8 cellular contexts compared by ENCODE assay signal in the genomic region with DNA sequence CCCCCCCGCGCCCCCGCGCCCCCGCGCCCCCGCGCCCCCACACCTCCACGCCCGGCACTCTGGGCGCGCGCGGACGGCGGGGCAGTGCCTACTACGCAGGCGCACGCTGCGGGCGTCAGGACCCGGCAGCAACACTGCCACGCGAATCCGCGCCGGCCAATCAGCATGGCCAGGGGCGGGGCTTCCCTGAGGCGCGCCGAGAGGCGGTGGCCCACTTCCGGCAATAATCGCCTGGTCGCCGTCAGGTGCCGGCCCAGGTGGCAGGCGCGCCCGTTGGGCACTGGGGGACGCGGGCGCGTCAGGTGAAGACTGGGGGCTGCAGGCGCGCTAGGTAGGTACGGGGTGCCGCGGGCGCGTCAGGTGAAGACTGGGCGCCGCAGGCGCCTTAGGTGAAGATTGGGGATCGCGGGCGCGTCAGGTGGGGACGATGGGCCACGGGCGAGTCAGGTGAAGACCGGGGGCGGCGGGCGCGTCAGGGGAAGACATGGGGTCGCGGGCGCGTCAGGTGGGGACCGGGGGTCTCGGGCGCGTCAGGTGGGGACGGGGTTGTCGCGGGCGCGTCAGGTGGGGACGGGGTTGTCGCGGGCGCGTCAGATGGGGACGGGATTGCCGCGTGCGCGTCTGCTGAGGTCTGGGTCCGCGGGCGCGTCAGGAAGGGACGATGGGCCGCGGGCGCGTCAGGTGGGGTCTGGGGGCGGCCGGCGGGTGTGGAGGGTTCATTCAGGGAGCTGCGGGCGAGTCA.
DNase-seq lines count a peak whose midpoint lies in the region; ATAC-seq and TF ChIP-seq lines count a peak whose summit lies in the region.

No MANE protein-coding gene starts in this region.

- CTCF ChIA-PET in Caco-2 (lab: Charles Lee): no interaction called here

- H3K36me3 ChIP-seq in Caco-2 (ENCODE audit: control insufficient read depth, insufficient read depth, low read length) (no peaks in the 10 kb centered on the region), endodermal cell (ENCODE audit: control insufficient read depth, insufficient read depth, low read length) (no peaks in the 10 kb centered on the region), mesodermal cell (ENCODE audit: control insufficient read depth, insufficient read depth, low read length) (no peaks in the 10 kb centered on the region)

- H3K9me3 Mint-ChIP-seq in Caco-2 (ENCODE audit: unreplicated experiment) (no peaks in the 10 kb centered on the region), endodermal cell (no peaks in the 10 kb centered on the region)

- H3K27ac Mint-ChIP-seq in Caco-2 (ENCODE audit: unreplicated experiment): no peak overlapping the region
- H3K27ac Mint-ChIP-seq in endodermal cell: peak overlapping the region; percentile 44

- no peaks in the 10 kb centered on the region for H3K9me3 ChIP-seq in Caco-2
- H3K9me3 ChIP-seq in endodermal cell (ENCODE audit: control insufficient read depth, low read length): no peaks in the 10 kb centered on the region
- no peaks in the 10 kb centered on the region for H3K9me3 ChIP-seq in mesodermal cell (ENCODE audit: control insufficient read depth, low read length)

- TF ChIP-seq CTCF in Caco-2 (IDR thresholded peaks at IDR 0.05; ENCODE audit: insufficient read depth in 1 of 2, low read depth in 1 of 2, low read length in 1 of 2, severe bottlenecking in 1 of 2, unreplicated experiment in 1 of 2) (no peak), endodermal cell (conservative IDR thresholded peaks at IDR 0.05) (no peak)

- H3K4me1 ChIP-seq in Caco-2: no peaks in the 10 kb centered on the region
- no peaks in the 10 kb centered on the region for H3K4me1 ChIP-seq in endodermal cell (ENCODE audit: control insufficient read depth, insufficient read depth, low read length)
- H3K4me1 ChIP-seq in mesodermal cell (ENCODE audit: control insufficient read depth, insufficient read depth, low read length, poor library complexity, severe bottlenecking): no peaks in the 10 kb centered on the region

- H3K27ac ChIP-seq in endodermal cell (ENCODE audit: low read depth, low read length) (no peak overlapping the region), mesodermal cell (ENCODE audit: low read depth, low read length, severe bottlenecking) (no peak overlapping the region)

- H3K27me3 ChIP-seq in Caco-2 (replicated peaks; ENCODE audit: control insufficient read depth, insufficient read depth, low read length) (no peaks in the 10 kb centered on the region), endodermal cell (ENCODE audit: control insufficient read depth, insufficient read depth, low read length, poor library complexity, severe bottlenecking) (peaks cover 28% of the 10 kb centered on the region)

- 0% methylated on average over 80 of the region's 103 CpGs; no CpG with 5 or more reads in 1 of the 2 experiments for WGBS in endodermal cell (ENCODE audit: insufficient coverage in 1 of 2, insufficient read length in 1 of 2), 2 experiments
- WGBS in mesodermal cell (ENCODE audit: insufficient coverage in 2 of 2), 2 experiments: 0% methylated on average over 26 to 42 of the region's 103 CpGs

- peak overlapping the region; percentile 83 for H3K4me3 Mint-ChIP-seq in Caco-2 (ENCODE audit: unreplicated experiment)
- peak overlapping the region; percentile 85 for H3K4me3 Mint-ChIP-seq in endodermal cell

- no peaks in the 10 kb centered on the region for H3K27me3 Mint-ChIP-seq in Caco-2 (ENCODE audit: insufficient read depth, unreplicated experiment)
- peaks cover 27% of the 10 kb centered on the region for H3K27me3 Mint-ChIP-seq in endodermal cell (ENCODE audit: insufficient read depth)

- H3K9ac ChIP-seq in endodermal cell (ENCODE audit: extremely low read depth, low read length, poor library complexity, severe bottlenecking): no peak overlapping the region

- peak; percentile 82 for ATAC-seq in GM21367 (IDR thresholded peaks at IDR 0.05; ENCODE audit: unreplicated experiment)

- peak; percentile 87 to 91 for DNase-seq in Caco-2
- DNase-seq in HT1080 (ENCODE audit: low read depth): peak; percentile 78
- DNase-seq in NOMO-1 (lab: John Stamatoyannopoulos, UW; ENCODE audit: unreplicated experiment in 2 of 2): peak; percentile 73 to 85
- DNase-seq in activated CD8-positive, alpha-beta memory T cell treated with anti-CD3 and anti-CD28 coated beads for 48 hours (ENCODE audit: low read depth in 2 of 3, low spot score in 2 of 3): peak; percentile 67 to 88 (median 68)
- DNase-seq in endodermal cell: peak; percentile 97
- DNase-seq in stimulated activated CD8-positive, alpha-beta memory T cell treated with anti-CD3 and anti-CD28 coated beads, Interleukin-15, amount 100 ng/mL, for 4 hours (ENCODE audit: low read depth in 2 of 2): peak; percentile 86 to 90

- H3K4me3 ChIP-seq in Caco-2 (ENCODE audit: low read depth, low read length) (peak overlapping the region; percentile 71), endodermal cell (ENCODE audit: low read length) (peak overlapping the region; percentile 70), mesodermal cell (ENCODE audit: extremely low read depth, insufficient read depth, low read length, poor library complexity, severe bottlenecking) (peak overlapping the region; percentile 72)

- intact Hi-C loops in Caco-2 (cut with micrococcal nuclease; ENCODE audit: unreplicated experiment): no loop called here

- H3K36me3 Mint-ChIP-seq in Caco-2 (ENCODE audit: insufficient read depth, unreplicated experiment): no peaks in the 10 kb centered on the region
- H3K36me3 Mint-ChIP-seq in endodermal cell (ENCODE audit: low read depth): no peaks in the 10 kb centered on the region

- POLR2A ChIA-PET in Caco-2 (lab: Charles Lee): no interaction called here

- H3K4me1 Mint-ChIP-seq in Caco-2 (ENCODE audit: low read depth, unreplicated experiment): peaks cover 4% of the 10 kb centered on the region
- H3K4me1 Mint-ChIP-seq in endodermal cell: peaks cover 4% of the 10 kb centered on the region

- no TSS peak for BruUV-seq in Caco-2 (replicated peaks; lab: Mats Ljungman, UMichigan)
